ENCODE assay signal across 8 cellular contexts in the genomic region with DNA sequence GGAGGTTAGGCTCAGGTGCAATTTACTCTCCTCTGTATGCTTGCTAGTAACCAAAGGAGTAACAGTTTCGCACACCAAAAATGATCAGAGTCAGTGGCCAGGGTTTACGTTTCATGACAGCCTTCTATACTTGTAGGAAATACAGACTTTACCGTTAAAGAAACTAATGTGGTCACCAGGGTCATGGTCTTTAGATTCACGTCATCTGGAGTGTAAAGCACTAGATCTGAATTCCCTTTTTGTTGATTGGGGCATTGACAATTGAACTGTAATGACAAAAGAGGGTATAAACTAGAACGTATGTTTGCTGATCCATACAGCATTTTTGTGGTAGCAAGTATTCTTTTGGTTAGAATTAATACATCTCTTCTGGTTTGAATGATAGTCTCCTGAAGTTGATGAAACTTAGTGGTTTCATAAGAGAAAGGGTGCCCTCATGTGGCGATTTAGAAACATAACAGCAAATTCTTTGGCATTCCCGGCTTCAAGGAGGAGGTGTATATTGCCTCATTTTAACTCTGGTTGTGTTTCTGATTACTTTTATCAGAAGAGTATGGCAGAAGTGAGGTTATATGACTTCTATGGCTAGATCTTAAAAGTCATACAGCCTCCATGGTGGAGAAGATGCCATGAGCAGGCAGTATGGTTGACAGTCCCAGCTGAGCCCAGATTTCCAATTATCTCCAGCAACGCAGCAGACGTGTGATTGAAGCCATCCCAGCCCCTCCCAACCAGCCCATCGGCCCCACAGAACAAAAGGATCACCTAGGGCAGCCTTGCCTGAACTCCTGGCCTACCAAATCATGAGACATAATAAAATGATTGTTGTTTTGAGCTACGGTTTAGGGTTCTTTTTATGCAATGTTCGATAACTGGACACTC. TPM values are rescaled to one million over a fixed set of nuclear protein-coding genes. Genes with fewer than 3 reads are reported as not detected.
DNase-seq lines count a peak whose midpoint lies in the region; ATAC-seq and TF ChIP-seq lines count a peak whose summit lies in the region.

No MANE protein-coding gene starts in this region.

- H3K9me3 ChIP-seq in neutrophil: no peaks in the 10 kb centered on the region

- DNase-seq in GDM1 (lab: John Stamatoyannopoulos, UW): peak; percentile 48
- peak; percentile 82 for DNase-seq in NCI-H69 (lab: John Stamatoyannopoulos, UW)
- peak; percentile 25 for DNase-seq in activated CD8-positive, alpha-beta memory T cell treated with anti-CD3 and anti-CD28 coated beads, Interleukin-2, amount 50 U/mL, for 4 hours
- DNase-seq in foreskin keratinocyte: peak; percentile 33 to 69
- no peak for DNase-seq in activated effector memory CD4-positive, alpha-beta T cell treated with anti-CD3 and anti-CD28 coated beads, Interleukin-2, amount 50 U/mL, for 16 hours

- H3K4me3 ChIP-seq in neutrophil (ENCODE audit: low read depth in 1 of 2, low read length in 1 of 2): no peak overlapping the region

- ATAC-seq in GM21390 (IDR thresholded peaks at IDR 0.05; ENCODE audit: unreplicated experiment) (peak; percentile 95), HG03575 (IDR thresholded peaks at IDR 0.05; ENCODE audit: extremely low read depth, insufficient number of reproducible peaks, low FRiP score, unreplicated experiment) (peak; percentile 79), foreskin keratinocyte (peak; percentile 71)

- H3K4me1 ChIP-seq in foreskin keratinocyte (peaks cover 20% of the 10 kb centered on the region), neutrophil (ENCODE audit: control insufficient read depth in 1 of 2, insufficient read depth in 1 of 2, low read depth in 1 of 2, low read length in 1 of 2) (peaks cover 4 to 10% of the 10 kb centered on the region in 2 experiments)

- H3K27ac ChIP-seq in foreskin keratinocyte (no peak overlapping the region), neutrophil (no peak overlapping the region)

- H3K27me3 ChIP-seq in foreskin keratinocyte: no peaks in the 10 kb centered on the region
- no peaks in the 10 kb centered on the region for H3K27me3 ChIP-seq in neutrophil

- TF ChIP-seq CTCF in foreskin keratinocyte (conservative IDR thresholded peaks at IDR 0.05) (peak; percentile 87), neutrophil (IDR thresholded peaks at IDR 0.05) (peak; percentile 84)

- H3K36me3 ChIP-seq in neutrophil: no peaks in the 10 kb centered on the region

RNA-seq across cellular contexts. Expression of a gene that starts 35.1 kb away (rescaled TPM):
- total RNA-seq in foreskin keratinocyte: 0.11 TPM in 1 of 2 replicates, not detected in the other
- polyA plus RNA-seq in foreskin keratinocyte: 0.07 TPM in 1 of 2 replicates, not detected in the other

RNA-seq across cellular contexts. Expression of a gene that starts 42.8 kb away (rescaled TPM):
- 213 and 269 TPM in 2 replicates for total RNA-seq in foreskin keratinocyte
- 54.6 and 70.6 TPM in 2 replicates for polyA plus RNA-seq in foreskin keratinocyte
